Comparison of ENCODE assay signal across 11 cellular contexts in genomic region chr11:120719348-120719747, GRCh38.
"Had no signal": no experiment of that assay in that cellular context is flagged by ENCODE, and none has a peak within 500 bp of the region (broad histone marks: within the 10 kb centered on the region; RNA-seq: fewer than 3 reads in every experiment).

No MANE protein-coding gene starts in this region.

- H3K27ac Mint-ChIP-seq: activated CD4-positive, alpha-beta memory T cell treated with anti-CD3 and anti-CD28 coated beads for 36 hours; natural killer cell treated with Interleukin-12 subunit alpha and Interleukin-12 subunit beta and Interleukin-15 and Interleukin-18, amount 100 ng/mL, for 72 hours had no signal

- H3K9me3 ChIP-seq: ascending aorta, gastroesophageal sphincter had no signal

- H3K9me3 Mint-ChIP-seq: activated CD4-positive, alpha-beta memory T cell treated with anti-CD3 and anti-CD28 coated beads for 36 hours; natural killer cell treated with Interleukin-12 subunit alpha and Interleukin-12 subunit beta and Interleukin-15 and Interleukin-18, amount 100 ng/mL, for 72 hours had no signal

- H3K36me3 Mint-ChIP-seq: activated CD4-positive, alpha-beta memory T cell treated with anti-CD3 and anti-CD28 coated beads for 36 hours; natural killer cell treated with Interleukin-12 subunit alpha and Interleukin-12 subunit beta and Interleukin-15 and Interleukin-18, amount 100 ng/mL, for 72 hours had no signal

- H3K27me3 ChIP-seq: ascending aorta had no signal

- H3K4me3 Mint-ChIP-seq: activated CD4-positive, alpha-beta memory T cell treated with anti-CD3 and anti-CD28 coated beads for 36 hours; natural killer cell treated with Interleukin-12 subunit alpha and Interleukin-12 subunit beta and Interleukin-15 and Interleukin-18, amount 100 ng/mL, for 72 hours had no signal

- H3K4me3 ChIP-seq: ascending aorta, gastroesophageal sphincter had no signal

- H3K36me3 ChIP-seq: ascending aorta, gastroesophageal sphincter had no signal

- DNase-seq: activated CD4-positive, alpha-beta memory T cell treated with anti-CD3 and anti-CD28 coated beads for 36 hours; activated CD4-positive, alpha-beta T cell treated with anti-CD3 and anti-CD28 coated beads for 1 hour; activated CD8-positive, alpha-beta memory T cell treated with anti-CD3 and anti-CD28 coated beads, Interleukin-2, amount 50 U/mL, for 4 hours; activated naive CD4-positive, alpha-beta T cell; occipital lobe; stimulated activated CD4-positive, alpha-beta T cell treated with anti-CD3 and anti-CD28 coated beads, Interleukin-2, amount 100 ng/mL, for 48 hours; stimulated activated naive CD4-positive, alpha-beta T cell treated with Interleukin-2 at 50 U/mL for 16 hours; trophoblast cell had no signal

- H3K4me1 ChIP-seq: ascending aorta, gastroesophageal sphincter had no signal

- H3K27ac ChIP-seq: ascending aorta, gastroesophageal sphincter had no signal
